Comparison of ENCODE assay signal across 8 cellular contexts in the genomic region with DNA sequence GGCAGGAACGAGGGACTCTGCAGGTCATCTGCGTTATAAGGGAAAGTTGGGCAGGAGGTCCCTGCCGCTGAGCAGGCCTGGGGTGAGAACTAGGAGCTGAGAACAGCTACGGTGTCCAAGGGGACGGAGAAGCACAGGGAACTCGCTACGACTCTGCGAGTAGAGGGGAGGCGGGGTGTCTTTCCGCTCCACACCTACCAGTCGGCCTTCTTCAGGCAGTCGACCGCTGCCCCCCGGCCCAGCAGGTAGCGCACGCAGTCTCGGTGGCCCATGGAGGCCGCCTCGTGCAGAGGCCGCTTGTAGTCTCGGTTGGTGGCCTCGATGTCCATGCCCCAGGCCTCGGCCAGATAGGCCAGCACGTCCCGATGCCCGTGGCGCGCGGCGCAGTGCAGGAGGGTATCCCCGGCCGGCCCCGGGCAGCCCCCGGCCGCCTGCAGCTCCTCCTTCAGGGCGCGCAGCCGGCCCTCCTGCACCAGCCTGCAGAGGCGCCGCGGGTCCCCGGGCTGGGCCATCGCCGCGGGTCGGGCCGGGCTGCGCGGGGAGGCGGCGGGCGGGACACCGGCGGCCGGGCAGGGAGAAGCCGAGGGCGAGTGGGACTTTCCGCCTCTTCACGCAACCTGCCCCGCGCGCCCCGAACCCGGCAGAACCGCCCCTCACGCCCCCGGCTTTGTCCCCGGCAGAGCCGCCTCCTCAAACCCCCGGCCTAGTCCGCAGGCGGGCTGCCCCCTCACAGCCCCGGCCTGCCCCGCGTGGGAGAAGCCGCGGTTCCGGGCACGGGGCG. TPM values are rescaled to one million over a fixed set of nuclear protein-coding genes. Genes with fewer than 3 reads are reported as not detected.
DNase-seq lines count a peak whose midpoint lies in the region; ATAC-seq and TF ChIP-seq lines count a peak whose summit lies in the region.

No MANE protein-coding gene starts in this region.

- peak overlapping the region; percentile 61 to 86; a peak in 2 of 4 replicates for H4K8ac ChIP-seq in IMR-90 (ENCODE audit: low read depth in 2 of 2, low read length in 2 of 2)

- H3K79me1 ChIP-seq in IMR-90 (ENCODE audit: low read depth in 1 of 2, low read length in 2 of 2), result peaks cover 29 to 47% of the 10 kb centered on the region in 2 experiments

- H4K91ac ChIP-seq in IMR-90 (ENCODE audit: insufficient read depth, low read depth, low read length), result peak overlapping the region; percentile 16; the same call in 1 of the 2 replicates

- ATAC-seq in GM21423 (IDR thresholded peaks at IDR 0.05; ENCODE audit: unreplicated experiment) (peak; percentile 24), IMR-90 (ENCODE audit: low read depth) (peak; percentile 24), lower lobe of right lung (peak; percentile 48 to 58)

- dilution Hi-C loops in IMR-90 (cut with HindIII; ENCODE audit: low sequenced_read_pairs, unreplicated experiment), result no loop called here

- CTCF ChIA-PET in IMR-90 (lab: Yijun Ruan, JAX), result interaction anchor here (0.5 kb wide), 1 partner anchor 18 kb away, joined by 6 read pairs; no protein-coding TSS in a partner anchor

- H3K23ac ChIP-seq in IMR-90 (ENCODE audit: low read depth, low read length), result peak overlapping the region; percentile 90

- H3K27ac ChIP-seq in IMR-90 (ENCODE audit: insufficient read depth, low read length) (peak overlapping the region; percentile 87), dorsolateral prefrontal cortex (peak overlapping the region in 52 of 59 donors; percentile 23 to 91 (median 76)), lower lobe of right lung (peak overlapping the region; percentile 83)

- no TSS peak for BruUV-seq in IMR-90 (replicated peaks; lab: Mats Ljungman, UMichigan)

- peak overlapping the region; percentile 12; the same call in 1 of the 2 replicates for H3K56ac ChIP-seq in IMR-90 (ENCODE audit: extremely low read depth, insufficient read depth, low read length)

- peak overlapping the region; percentile 77 for H3K4ac ChIP-seq in IMR-90 (ENCODE audit: low read depth, low read length)

- 1% methylated on average over 22 of the region's 80 CpGs; no CpG with 5 or more reads in 1 of the 2 experiments for WGBS in IMR-90 (ENCODE audit: extremely low coverage in 2 of 2, insufficient read length in 1 of 2), 2 experiments

- H3K4me3 ChIP-seq in IMR-90 (ENCODE audit: insufficient read depth, low read depth, low read length) (peak overlapping the region; percentile 60), dorsolateral prefrontal cortex (peak overlapping the region; percentile 63 to 97 (median 92)), lower lobe of right lung (peak overlapping the region; percentile 78)

- peak overlapping the region; percentile 59 for H3K18ac ChIP-seq in IMR-90 (ENCODE audit: low read depth, low read length)

- H3K36me3 ChIP-seq in IMR-90 (ENCODE audit: control insufficient read depth, insufficient read depth, low read length) (peaks cover 15% of the 10 kb centered on the region), lower lobe of right lung (peaks cover 26% of the 10 kb centered on the region)

- TF ChIP-seq CTCF in IMR-90 (conservative IDR thresholded peaks at IDR 0.05; ENCODE audit: low read depth, low read length), result 0 out of 2 replicates have a peak, but pooled peaks have one; percentile 6
- no peak for TF ChIP-seq CTCF in dorsolateral prefrontal cortex (IDR thresholded peaks at IDR 0.05 in 54 of 56, conservative IDR thresholded peaks at IDR 0.05 in 2 of 56; ENCODE audit: low read depth in 1 of 56, partially characterized antibody in 56 of 56)
- no peak for TF ChIP-seq CTCF in lower lobe of right lung (IDR thresholded peaks at IDR 0.05)

- peak overlapping the region; percentile 80 for H3K9ac ChIP-seq in IMR-90 (ENCODE audit: low read depth, low read length)

- intact Hi-C loops in IMR-90 (cut with micrococcal nuclease) (loop anchor here (1.0 to 5.0 kb wide), 3 partner anchors 77 to 202 kb away; a partner anchor contains a TSS), dorsolateral prefrontal cortex (cut with DNase I) (loop anchor here (5.0 kb wide), 2 partner anchors 77 to 207 kb away; a partner anchor contains a TSS), lower lobe of right lung (cut with DNase I) (no loop called here)

- peak overlapping the region; percentile 96 for H3K4me2 ChIP-seq in IMR-90 (ENCODE audit: low read depth, low read length)

- peak overlapping the region; percentile 14 for H4K5ac ChIP-seq in IMR-90 (ENCODE audit: low read depth, low read length)

- POLR2A ChIA-PET in IMR-90 (lab: Charles Lee; ENCODE audit: unreplicated experiment), result no interaction called here

- peaks cover 43% of the 10 kb centered on the region for H4K20me1 ChIP-seq in IMR-90 (ENCODE audit: insufficient read depth, low read length)

- no peak overlapping the region for H2BK20ac ChIP-seq in IMR-90 (ENCODE audit: low read depth, low read length)

- H3K9me3 ChIP-seq in IMR-90 (ENCODE audit: control insufficient read depth, insufficient read depth, low read length) (no peaks in the 10 kb centered on the region), lower lobe of right lung (no peaks in the 10 kb centered on the region)

- H2AK5ac ChIP-seq in IMR-90 (ENCODE audit: low read depth, low read length), result peak overlapping the region; percentile 48; the same call in 1 of the 2 replicates

- H2BK120ac ChIP-seq in IMR-90 (ENCODE audit: low read depth, low read length), result no peak overlapping the region; the same call in none of the 2 replicates

- H3K27me3 ChIP-seq in IMR-90 (ENCODE audit: control insufficient read depth, insufficient read depth, low read length) (no peaks in the 10 kb centered on the region), dorsolateral prefrontal cortex (no peaks in the 10 kb centered on the region), lower lobe of right lung (ENCODE audit: low read depth) (no peaks in the 10 kb centered on the region)

- H2AFZ ChIP-seq in IMR-90 (replicated peaks; ENCODE audit: low read length, poor library complexity), result peak overlapping the region; percentile 99

- peak; percentile 44 for DNase-seq in Caki2 (ENCODE audit: low read depth)
- no peak for DNase-seq in IMR-90
- peak; percentile 23 to 42 (median 30) for DNase-seq in activated CD4-positive, CD25-positive, alpha-beta regulatory T cell (lab: John Stamatoyannopoulos, UW)
- DNase-seq in dorsolateral prefrontal cortex, result peak in 7 of 10 donors; percentile 11 to 61 (median 45)
- peak; percentile 60 for DNase-seq in lower lobe of right lung
- peak; percentile 16 to 26 for DNase-seq in stimulated activated CD8-positive, alpha-beta memory T cell treated with anti-CD3 and anti-CD28 coated beads, Interleukin-2, amount 100 ng/mL, for 48 hours (ENCODE audit: low read depth in 2 of 2)
- DNase-seq in OCI-M2 (lab: John Stamatoyannopoulos, UW; ENCODE audit: unreplicated experiment), result no peak

- H3K4me1 ChIP-seq in IMR-90 (ENCODE audit: control insufficient read depth, insufficient read depth, low read length) (peaks cover 14% of the 10 kb centered on the region), lower lobe of right lung (peaks cover 49% of the 10 kb centered on the region)

- H3K9me1 ChIP-seq in IMR-90 (ENCODE audit: insufficient read depth, low read length), result peaks cover 15% of the 10 kb centered on the region

- H3K14ac ChIP-seq in IMR-90 (replicated peaks; ENCODE audit: low read depth, low read length), result peak overlapping the region; percentile 75

- no peak; the same call in 1 of the 2 replicates for TF ChIP-seq POLR2A in IMR-90 (IDR thresholded peaks at IDR 0.05; ENCODE audit: low read depth, low read length)

- no peak for TF ChIP-seq RAD21 in IMR-90 (IDR thresholded peaks at IDR 0.05; ENCODE audit: low read length)

- peak overlapping the region; percentile 71 for H2BK5ac ChIP-seq in IMR-90 (ENCODE audit: low read depth, low read length, poor library complexity, severe bottlenecking)

- H2AK9ac ChIP-seq in IMR-90 (replicated peaks; ENCODE audit: low read depth, low read length, poor library complexity), result peak overlapping the region; percentile 94

- in situ Hi-C loops in Caki2 (cut with HindIII; ENCODE audit: low pct_unique_long_range_greater_than_20kb, low sequenced_read_pairs), result no loop called here
- in situ Hi-C loops in IMR-90 (cut with MboI; ENCODE audit: low sequenced_read_pairs), result loop anchor here (10.0 kb wide), 1 partner anchor 204 kb away; a partner anchor contains a TSS

- H2BK15ac ChIP-seq in IMR-90 (ENCODE audit: low read depth, low read length), result no peak overlapping the region

TF ChIP-seq in IMR-90, 13 proteins besides CTCF, POLR2A, EP300 and RAD21 (continues in another document):
- TF ChIP-seq NFE2L2 (IDR thresholded peaks at IDR 0.05; ENCODE audit: low read depth, low read length) (no peak), MXI1 (IDR thresholded peaks at IDR 0.05; ENCODE audit: borderline replicate concordance, low read depth, low read length) (no peak), CEBPB (IDR thresholded peaks at IDR 0.05; ENCODE audit: low read depth, low read length) (no peak), RCOR1 (IDR thresholded peaks at IDR 0.05; ENCODE audit: insufficient replicate concordance, low read length) (no peak), FOS (IDR thresholded peaks at IDR 0.05; ENCODE audit: low read depth, low read length) (no peak), SMC3 (IDR thresholded peaks at IDR 0.05; ENCODE audit: low read depth, low read length) (no peak)
- TF ChIP-seq, protein P1, sequence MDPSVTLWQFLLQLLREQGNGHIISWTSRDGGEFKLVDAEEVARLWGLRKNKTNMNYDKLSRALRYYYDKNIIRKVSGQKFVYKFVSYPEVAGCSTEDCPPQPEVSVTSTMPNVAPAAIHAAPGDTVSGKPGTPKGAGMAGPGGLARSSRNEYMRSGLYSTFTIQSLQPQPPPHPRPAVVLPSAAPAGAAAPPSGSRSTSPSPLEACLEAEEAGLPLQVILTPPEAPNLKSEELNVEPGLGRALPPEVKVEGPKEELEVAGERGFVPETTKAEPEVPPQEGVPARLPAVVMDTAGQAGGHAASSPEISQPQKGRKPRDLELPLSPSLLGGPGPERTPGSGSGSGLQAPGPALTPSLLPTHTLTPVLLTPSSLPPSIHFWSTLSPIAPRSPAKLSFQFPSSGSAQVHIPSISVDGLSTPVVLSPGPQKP (IDR thresholded peaks at IDR 0.05; ENCODE audit: borderline replicate concordance, low read depth, low read length), result no peak

RNA-seq across cellular contexts. Expression of a gene that starts 0.7 kb away (rescaled TPM):
- 10.4 and 10.5 TPM in 2 replicates for total RNA-seq in Caki2 (2014; rRNA removed; shearing (Covaris generic); ENCODE audit: low replicate concordance)
- total RNA-seq in IMR-90 (2012; rRNA removed), result 3.3 and 5.7 TPM in 2 replicates
- polyA plus RNA-seq in IMR-90 (2012; rRNA removed), result 5.1 and 6.3 TPM in 2 replicates
- polyA plus RNA-seq in IMR-90 (2012; cell fraction: cytosol; rRNA removed), result 2.9 and 5.4 TPM in 2 replicates
- 11.0 and 15.6 TPM in 2 replicates for polyA plus RNA-seq in IMR-90 (2012; cell fraction: nucleus; rRNA removed; ENCODE audit: low replicate concordance)
- 10 to 100 TPM; 10.4 to 26.5 (median 18.4) TPM for total RNA-seq in dorsolateral prefrontal cortex
- total RNA-seq in lower lobe of right lung, result 5.6 TPM

RNA-seq across cellular contexts. Expression of a gene that starts 1.0 kb away (rescaled TPM):
- 57.7 and 85.1 TPM in 2 replicates for total RNA-seq in Caki2 (2014; rRNA removed; shearing (Covaris generic); ENCODE audit: low replicate concordance)
- total RNA-seq in IMR-90 (2012; rRNA removed) (60.8 and 72.2 TPM in 2 replicates), dorsolateral prefrontal cortex (10 to 100 TPM; 43.3 to 95.3 (median 62.7) TPM), lower lobe of right lung (64.7 TPM)
- 48.8 and 59.3 TPM in 2 replicates for polyA plus RNA-seq in IMR-90 (2012; rRNA removed)
- 34.7 and 41.0 TPM in 2 replicates for polyA plus RNA-seq in IMR-90 (2012; cell fraction: cytosol; rRNA removed)
- polyA plus RNA-seq in IMR-90 (2012; cell fraction: nucleus; rRNA removed; ENCODE audit: low replicate concordance), result 128 and 139 TPM in 2 replicates

Comparison
In these comparisons a context has a peak if more than half of its experiments do, and no peak if none do; other contexts are left out.
1. DNase-seq: peak in Caki2 (single experiment), activated CD4-positive, CD25-positive, alpha-beta regulatory T cell (4 of 4), dorsolateral prefrontal cortex (7 of 10), lower lobe of right lung (single experiment) and stimulated activated CD8-positive, alpha-beta memory T cell treated with anti-CD3 and anti-CD28 coated beads, Interleukin-2, amount 100 ng/mL, for 48 hours (2 of 2); none in IMR-90 (single experiment) and OCI-M2 (single experiment).
2. Peak in every context shown above with its lines, with median percentiles within 50 percentile points of each other: ATAC-seq, H3K27ac ChIP-seq and H3K4me3 ChIP-seq.